ENCODE assay signal across 10 cellular contexts in genomic region chr12:57452181-57452936, GRCh38.
DNase-seq lines count a peak whose midpoint lies in the region; ATAC-seq and TF ChIP-seq lines count a peak whose summit lies in the region.
"Had no signal": no experiment of that assay in that cellular context is flagged by ENCODE, and none has a peak within 500 bp of the region (broad histone marks: within the 10 kb centered on the region; RNA-seq: fewer than 3 reads in every experiment).

No MANE protein-coding gene starts in this region.

- CTCF ChIA-PET in AG04449 (lab: Yijun Ruan, JAX) (interaction anchor here (0.5 to 19.6 kb wide), 45 partner anchors 8 to 328 kb away, joined by 3 to 880 read pairs (median 5); partner anchors contain the start of genes GLI1, INHBC and STAC3), RWPE1 (lab: Yijun Ruan, JAX) (interaction anchor here (0.6 to 2.8 kb wide), 18 partner anchors 9 to 213 kb away, joined by 3 to 18 read pairs (median 4); partner anchors contain the start of genes ARHGAP9 and DCTN2)

- H3K27ac ChIP-seq in RWPE1: no peak overlapping the region
- H3K27ac ChIP-seq: skin epidermis had no signal

- DNase-seq in AG04449 (ENCODE audit: low read depth, low spot score): peak; percentile 86
- DNase-seq in HCEC 1CT: peak; percentile 87
- peak; percentile 67 for DNase-seq in adipocyte (ENCODE audit: low read depth)
- peak; percentile 63 for DNase-seq in inferior parietal cortex (ENCODE audit: extremely low spot score)
- no peak for DNase-seq in GM19238 (ENCODE audit: insufficient read length, low spot score)
- DNase-seq in RWPE1 (ENCODE audit: low spot score): no peak
- no peak for DNase-seq in activated naive CD4-positive, alpha-beta T cell treated with Interleukin-2 at 50 U/mL for 16 hours
- DNase-seq: NCI-H1436 treated with DMSO at 0.1 percent for 48 hours had no signal

- ATAC-seq in HG02798 (IDR thresholded peaks at IDR 0.05; ENCODE audit: poor library complexity, unreplicated experiment): no peak

- POLR2A ChIA-PET in AG04449 (lab: Yijun Ruan, JAX): interaction anchor here (0.6 to 1.7 kb wide), 7 partner anchors 10 to 357 kb away, joined by 3 to 6 read pairs (median 3); no protein-coding TSS in a partner anchor
- POLR2A ChIA-PET in RWPE1 (lab: Yijun Ruan, JAX; ENCODE audit: low non-redundant PET): no interaction called here

- peaks cover 21% of the 10 kb centered on the region for H3K4me1 ChIP-seq in adipocyte (ENCODE audit: control insufficient read depth, insufficient read depth, low read length)

- no peaks in the 10 kb centered on the region for H3K9me3 ChIP-seq in adipocyte (ENCODE audit: control insufficient read depth, low read length)

- peak overlapping the region; percentile 19 for H3K4me3 ChIP-seq in AG04449 (ENCODE audit: low read depth, low read length)
- H3K4me3 ChIP-seq in adipocyte (ENCODE audit: low read length): no peak overlapping the region
- H3K4me3 ChIP-seq: skin epidermis had no signal

- H3K36me3 ChIP-seq in adipocyte (ENCODE audit: control insufficient read depth, insufficient read depth, low read length, severe bottlenecking): no peaks in the 10 kb centered on the region

- no peak for TF ChIP-seq CTCF in AG04449 (IDR thresholded peaks at IDR 0.05; ENCODE audit: insufficient read depth, low read length, missing control alignments)
- TF ChIP-seq CTCF in RWPE1 (conservative IDR thresholded peaks at IDR 0.05; ENCODE audit: low read depth): no peak

- no peak overlapping the region for H3K9ac ChIP-seq in adipocyte (ENCODE audit: low read length)

- H3K27me3 ChIP-seq in adipocyte (replicated peaks; ENCODE audit: control insufficient read depth, insufficient read depth, low read length): no peaks in the 10 kb centered on the region

Comparison
In these comparisons a context has a peak if more than half of its experiments do, and no peak if none do; other contexts are left out.
1. DNase-seq: peak in AG04449 (single experiment), HCEC 1CT (single experiment), adipocyte (single experiment) and inferior parietal cortex (single experiment); none in GM19238 (single experiment), RWPE1 (single experiment) and activated naive CD4-positive, alpha-beta T cell treated with Interleukin-2 at 50 U/mL for 16 hours (single experiment).